14 cellular contexts compared by ENCODE assay signal in the genomic region with DNA sequence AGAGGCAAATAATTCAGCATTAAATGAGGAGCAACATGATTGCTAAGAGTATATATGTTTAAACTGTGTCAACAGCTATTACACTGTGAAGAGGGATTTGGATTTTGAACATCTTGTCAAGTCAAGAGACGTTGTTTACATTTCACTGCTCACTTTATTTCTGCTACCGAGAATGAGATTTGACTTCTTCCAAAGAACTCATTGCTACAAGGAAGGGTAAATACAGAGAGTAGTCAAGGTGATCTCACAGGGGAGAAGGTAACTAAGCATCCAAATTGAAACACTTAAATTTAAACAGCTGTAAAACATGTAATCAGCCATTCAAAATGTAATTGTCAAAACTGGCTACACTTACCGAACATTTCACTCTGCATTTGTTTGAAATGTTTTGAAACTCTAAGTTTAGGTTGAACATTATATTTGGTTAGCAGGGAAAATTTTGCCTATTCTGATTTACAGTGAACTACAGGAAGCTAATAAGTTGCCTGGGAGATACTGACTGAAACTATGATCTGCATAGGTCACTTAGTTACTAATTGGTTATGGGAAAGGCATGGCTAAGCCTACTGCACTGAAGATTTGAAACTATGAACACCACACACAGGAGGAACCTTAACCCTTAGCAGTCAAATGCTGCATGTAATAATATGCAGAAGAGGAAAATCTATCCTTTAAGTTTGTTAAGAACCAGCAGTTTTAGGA.
A peak's percentile ranks its signal among the peaks of the same experiment; 100 is the strongest.
DNase-seq lines count a peak whose midpoint lies in the region; ATAC-seq and TF ChIP-seq lines count a peak whose summit lies in the region.
"Had no signal": no experiment of that assay in that cellular context is flagged by ENCODE, and none has a peak within 500 bp of the region (broad histone marks: within the 10 kb centered on the region; RNA-seq: fewer than 3 reads in every experiment).

No MANE protein-coding gene starts in this region.

- ATAC-seq in GM18498 (IDR thresholded peaks at IDR 0.05; ENCODE audit: unreplicated experiment) (peak; percentile 73), GM19467 (IDR thresholded peaks at IDR 0.05; ENCODE audit: unreplicated experiment) (peak; percentile 84), HG02973 (IDR thresholded peaks at IDR 0.05; ENCODE audit: unreplicated experiment) (peak; percentile 81), GM21723 (IDR thresholded peaks at IDR 0.05; ENCODE audit: unreplicated experiment) (no peak)
- ATAC-seq: heart left ventricle, K562, left ventricle myocardium superior, PC-3 had no signal

- DNase-seq in MV-4-11 (lab: John Stamatoyannopoulos, UW): peak; percentile 53
- DNase-seq in NAMALWA (ENCODE audit: low spot score): no peak
- no peak for DNase-seq in GM10266 (ENCODE audit: extremely low spot score)
- DNase-seq in SHP77 treated with DMSO at 0.1 percent for 48 hours (lab: John Stamatoyannopoulos, UW): no peak
- DNase-seq: activated CD4-positive, CD25-positive, alpha-beta regulatory T cell treated with anti-CD3 and anti-CD28 coated beads, Interleukin-2, amount 50 U/mL, for 72 hours; heart left ventricle; left ventricle myocardium superior; NCI-H2081 treated with DMSO at 0.1 percent for 48 hours; PC-3 had no signal

- TF ChIP-seq CTCF in GM10266 (IDR thresholded peaks at IDR 0.05; ENCODE audit: control insufficient read depth, insufficient read depth, low read depth, missing control alignments): no peak
